In genomic region chr6:90177544-90178293, GRCh38 we compare ENCODE assay signal across 11 cellular contexts.
DNase-seq lines count a peak whose midpoint lies in the region; ATAC-seq, FAIRE-seq and TF ChIP-seq lines count a peak whose summit lies in the region.
"Had no signal": no experiment of that assay in that cellular context is flagged by ENCODE, and none has a peak within 500 bp of the region (broad histone marks: within the 10 kb centered on the region; RNA-seq: fewer than 3 reads in every experiment).

No MANE protein-coding gene starts in this region.

- H3K36me3 Mint-ChIP-seq in activated CD4-positive, alpha-beta T cell treated with anti-CD3 and anti-CD28 coated beads, Interleukin-2, amount 10 ng/mL, durations not matched to agents 7 days and 5 days (ENCODE audit: low read depth) = peaks cover 24% of the 10 kb centered on the region
- peaks cover 0 to 10% of the 10 kb centered on the region in 2 donors for H3K36me3 Mint-ChIP-seq in activated naive CD4-positive, alpha-beta T cell treated with anti-CD3 and anti-CD28 coated beads, Interleukin-2, amount 50 U/mL, for 72 hours

- peaks cover 80% of the 10 kb centered on the region for H3K4me1 Mint-ChIP-seq in activated CD4-positive, alpha-beta T cell treated with anti-CD3 and anti-CD28 coated beads, Interleukin-2, amount 10 ng/mL, durations not matched to agents 7 days and 5 days
- H3K4me1 Mint-ChIP-seq in stimulated activated naive CD8-positive, alpha-beta T cell treated with anti-CD3 and anti-CD28 coated beads, Interleukin-15, amount 100 ng/mL, for 72 hours = peaks cover 74% of the 10 kb centered on the region

- H3K27me3 Mint-ChIP-seq in activated CD4-positive, alpha-beta T cell treated with anti-CD3 and anti-CD28 coated beads, Interleukin-2, amount 10 ng/mL, durations not matched to agents 7 days and 5 days = no peaks in the 10 kb centered on the region
- H3K27me3 Mint-ChIP-seq in stimulated activated naive CD8-positive, alpha-beta T cell treated with anti-CD3 and anti-CD28 coated beads, Interleukin-15, amount 100 ng/mL, for 72 hours = no peaks in the 10 kb centered on the region

- in situ Hi-C loops in GM23248 (cut with MboI) = no loop called here

- H3K27ac ChIP-seq in lung (ENCODE audit: low read depth in 1 of 2, low read length in 1 of 2) (peak overlapping the region; percentile 2 to 68), GM23248 (no peak overlapping the region)

- H3K9ac ChIP-seq in GM23248 = no peak overlapping the region

- H3K4me2 ChIP-seq in GM23248 (ENCODE audit: unreplicated experiment) = no peak overlapping the region

- H3K36me3 ChIP-seq in lung (ENCODE audit: control insufficient read depth in 2 of 2, insufficient read depth in 2 of 2, low read length in 2 of 2) = no peaks in the 10 kb centered on the region
- no peaks in the 10 kb centered on the region for H3K36me3 ChIP-seq in GM23248 (ENCODE audit: low read depth)

- intact Hi-C loops in posterior cingulate gyrus (cut with DNase I) = no loop called here

- no peaks in the 10 kb centered on the region for H3K79me2 ChIP-seq in GM23248 (ENCODE audit: insufficient read depth)

- H3F3A ChIP-seq in GM23248 (ENCODE audit: insufficient read depth) = no peaks in the 10 kb centered on the region

- no peak for TF ChIP-seq CTCF in lung (IDR thresholded peaks at IDR 0.05; ENCODE audit: control extremely low read depth, extremely low read depth)

- no peaks in the 10 kb centered on the region for H3K27me3 ChIP-seq in lung (ENCODE audit: control insufficient read depth, insufficient read depth)
- H3K27me3 ChIP-seq in GM23248 (replicated peaks; ENCODE audit: insufficient read depth) = peaks cover 16% of the 10 kb centered on the region

- no peak for FAIRE-seq in urothelium cell line (lab: Jason Lieb, UNC)

- no peaks in the 10 kb centered on the region for H3K9me2 ChIP-seq in GM23248 (ENCODE audit: insufficient read depth)

- peak overlapping the region; percentile 63 for H3K4me3 Mint-ChIP-seq in activated CD4-positive, alpha-beta T cell treated with anti-CD3 and anti-CD28 coated beads, Interleukin-2, amount 10 ng/mL, durations not matched to agents 7 days and 5 days
- H3K4me3 Mint-ChIP-seq in stimulated activated naive CD8-positive, alpha-beta T cell treated with anti-CD3 and anti-CD28 coated beads, Interleukin-15, amount 100 ng/mL, for 72 hours = peak overlapping the region; percentile 58 to 81

- H4K20me1 ChIP-seq in GM23248 (ENCODE audit: insufficient read depth) = no peaks in the 10 kb centered on the region

- POLR2A ChIA-PET in activated CD4-positive, alpha-beta T cell treated with anti-CD3 and anti-CD28 coated beads, Interleukin-2, amount 10 ng/mL, durations not matched to agents 7 days and 5 days (lab: Charles Lee) = no interaction called here

- H3K27ac Mint-ChIP-seq in activated CD4-positive, alpha-beta T cell treated with anti-CD3 and anti-CD28 coated beads, Interleukin-2, amount 10 ng/mL, durations not matched to agents 7 days and 5 days = peak overlapping the region; percentile 81
- H3K27ac Mint-ChIP-seq in activated naive CD4-positive, alpha-beta T cell treated with anti-CD3 and anti-CD28 coated beads, Interleukin-2, amount 50 U/mL, for 72 hours = peak overlapping the region; percentile 75 to 83
- H3K27ac Mint-ChIP-seq in stimulated activated naive CD8-positive, alpha-beta T cell treated with anti-CD3 and anti-CD28 coated beads, Interleukin-15, amount 100 ng/mL, for 72 hours = peak overlapping the region; percentile 13 to 78

- WGBS in lung, 2 donors = 53 to 55% methylated on average over 11 of the region's 11 CpGs
- WGBS in GM23248 (ENCODE audit: low coverage in 1 of 2, low lambda C conversion rate in 2 of 2, missing lambda C conversion rate in 2 of 2), 2 experiments = 79 to 86% methylated on average over 11 of the region's 11 CpGs

- no peak for DNase-seq in activated CD4-positive, alpha-beta T cell treated with anti-CD3 and anti-CD28 coated beads, Interleukin-2, amount 10 ng/mL, durations not matched to agents 7 days and 5 days
- DNase-seq in activated CD4-positive, alpha-beta T cell treated with anti-CD3 and anti-CD28 coated beads for 48 hours = no peak
- DNase-seq in activated naive CD4-positive, alpha-beta T cell treated with anti-CD3 and anti-CD28 coated beads, Interleukin-2, amount 50 U/mL, for 72 hours (ENCODE audit: low spot score in 2 of 2) = no peak
- DNase-seq in lung (ENCODE audit: low spot score) (no peak), posterior cingulate gyrus (no peak), GM23248 (no peak), urothelium cell line (ENCODE audit: low spot score) (no peak)
- DNase-seq in stimulated activated naive CD8-positive, alpha-beta T cell treated with anti-CD3 and anti-CD28 coated beads, Interleukin-15, amount 100 ng/mL, for 72 hours = no peak
- DNase-seq: dermis blood vessel endothelial cell, NCI-H2227 treated with DMSO at 0.1 percent for 48 hours, RPMI8226 had no signal

- peak in 1 of 2 donors; percentile 9 for ATAC-seq in activated naive CD4-positive, alpha-beta T cell treated with anti-CD3 and anti-CD28 coated beads, Interleukin-2, amount 50 U/mL, for 72 hours
- peak; percentile 77 for ATAC-seq in lung (ENCODE audit: insufficient read depth, low FRiP score)
- ATAC-seq in stimulated activated naive CD8-positive, alpha-beta T cell treated with anti-CD3 and anti-CD28 coated beads, Interleukin-15, amount 100 ng/mL, for 72 hours = peak; percentile 9

- H3K9me3 ChIP-seq in lung (ENCODE audit: control insufficient read depth in 2 of 2, insufficient read depth in 1 of 2, low read length in 1 of 2) (no peaks in the 10 kb centered on the region), GM23248 (ENCODE audit: low read depth) (no peaks in the 10 kb centered on the region)

- CTCF ChIA-PET in activated CD4-positive, alpha-beta T cell treated with anti-CD3 and anti-CD28 coated beads, Interleukin-2, amount 10 ng/mL, durations not matched to agents 7 days and 5 days (lab: Charles Lee) = interaction anchor here (0.6 to 1.5 kb wide), 9 partner anchors 9 to 227 kb away, joined by 3 to 7 read pairs (median 3); no protein-coding TSS in a partner anchor

- peaks cover 4% of the 10 kb centered on the region for H3K9me3 Mint-ChIP-seq in activated CD4-positive, alpha-beta T cell treated with anti-CD3 and anti-CD28 coated beads, Interleukin-2, amount 10 ng/mL, durations not matched to agents 7 days and 5 days
- H3K9me3 Mint-ChIP-seq in activated naive CD4-positive, alpha-beta T cell treated with anti-CD3 and anti-CD28 coated beads, Interleukin-2, amount 50 U/mL, for 72 hours = no peaks in the 10 kb centered on the region
- no peaks in the 10 kb centered on the region for H3K9me3 Mint-ChIP-seq in stimulated activated naive CD8-positive, alpha-beta T cell treated with anti-CD3 and anti-CD28 coated beads, Interleukin-15, amount 100 ng/mL, for 72 hours

- peaks cover 15 to 19% of the 10 kb centered on the region in 2 donors for H3K4me1 ChIP-seq in lung (ENCODE audit: control insufficient read depth in 2 of 2, insufficient read depth in 2 of 2, low read length in 2 of 2)
- H3K4me1 ChIP-seq in GM23248 (ENCODE audit: insufficient read depth) = no peaks in the 10 kb centered on the region

- H3K4me3 ChIP-seq in lung (no peak overlapping the region), GM23248 (no peak overlapping the region)

- H2AFZ ChIP-seq in GM23248 = no peak overlapping the region
